Comparison of ENCODE assay signal across 11 cellular contexts in genomic region chr2:70902067-70902442, GRCh38. TPM values are rescaled to one million over a fixed set of nuclear protein-coding genes. Genes with fewer than 3 reads are reported as not detected.
A peak's percentile ranks its signal among the peaks of the same experiment; 100 is the strongest.
DNase-seq lines count a peak whose midpoint lies in the region; ATAC-seq and TF ChIP-seq lines count a peak whose summit lies in the region.
"Had no signal": no experiment of that assay in that cellular context is flagged by ENCODE, and none has a peak within 500 bp of the region (broad histone marks: within the 10 kb centered on the region; RNA-seq: fewer than 3 reads in every experiment).

No MANE protein-coding gene starts in this region.

- H3K4me1 Mint-ChIP-seq in naive thymus-derived CD4-positive, alpha-beta T cell: peaks cover 20 to 50% (median 39%) of the 10 kb centered on the region in 7 donors

- H3K27me3 ChIP-seq in ACC112 (ENCODE audit: insufficient read depth, low read length): peaks cover 30% of the 10 kb centered on the region
- H3K27me3 ChIP-seq in ascending aorta: peaks cover 25% of the 10 kb centered on the region
- H3K27me3 ChIP-seq in naive thymus-derived CD4-positive, alpha-beta T cell (ENCODE audit: control insufficient read depth in 2 of 2, insufficient read depth in 2 of 2, low read length in 2 of 2): peaks cover 3 to 44% of the 10 kb centered on the region in 2 donors

- POLR2A ChIA-PET in naive thymus-derived CD4-positive, alpha-beta T cell (lab: Charles Lee): no interaction called here

- H3K4me3 ChIP-seq in ACC112 (ENCODE audit: low read depth, low read length) (peak overlapping the region; percentile 85), ascending aorta (peak overlapping the region; percentile 55 to 65)
- no peak overlapping the region for H3K4me3 ChIP-seq in naive thymus-derived CD4-positive, alpha-beta T cell (ENCODE audit: low read length)

- H3K27me3 Mint-ChIP-seq in naive thymus-derived CD4-positive, alpha-beta T cell: peaks cover 86 to 94% (median 90%) of the 10 kb centered on the region in 5 donors

- ATAC-seq in naive thymus-derived CD4-positive, alpha-beta T cell: no peak
- no peak for ATAC-seq in GM21717 (IDR thresholded peaks at IDR 0.05; ENCODE audit: unreplicated experiment)

- CTCF ChIA-PET in naive thymus-derived CD4-positive, alpha-beta T cell (lab: Charles Lee): no interaction called here

- DNase-seq in G401 (ENCODE audit: low spot score) (peak; percentile 19), ascending aorta (ENCODE audit: low spot score in 2 of 2) (no peak), islet precursor cell (no peak), NCI-H187 treated with DMSO at 0.1 percent for 48 hours (lab: John Stamatoyannopoulos, UW) (no peak), amygdala (lab: John Stamatoyannopoulos, UW) (no peak)
- no peak for DNase-seq in naive thymus-derived CD4-positive, alpha-beta T cell
- DNase-seq: GDM1 had no signal

- intact Hi-C loops in ascending aorta (cut with DNase I): no loop called here
- intact Hi-C loops in naive thymus-derived CD4-positive, alpha-beta T cell (cut with micrococcal nuclease): no loop called here

- TF ChIP-seq CTCF in ascending aorta (IDR thresholded peaks at IDR 0.05): no peak

- H3K4me3 Mint-ChIP-seq in naive thymus-derived CD4-positive, alpha-beta T cell: peak overlapping the region; percentile 56 to 87 (median 69)

- peaks cover 9% of the 10 kb centered on the region for H3K4me1 ChIP-seq in ACC112 (ENCODE audit: control insufficient read depth, insufficient read depth, low read length, unreplicated experiment)
- peaks cover 4 to 20% of the 10 kb centered on the region in 2 donors for H3K4me1 ChIP-seq in ascending aorta
- H3K4me1 ChIP-seq in naive thymus-derived CD4-positive, alpha-beta T cell (ENCODE audit: control insufficient read depth in 2 of 2, insufficient read depth in 2 of 2, low read length in 2 of 2): peaks cover 0 to 21% of the 10 kb centered on the region in 2 donors

- H3K9me3 ChIP-seq in ascending aorta: no peaks in the 10 kb centered on the region
- no peaks in the 10 kb centered on the region for H3K9me3 ChIP-seq in naive thymus-derived CD4-positive, alpha-beta T cell (ENCODE audit: control insufficient read depth in 2 of 3, low read length in 3 of 3)

- peak overlapping the region; percentile 68 for H2AFZ ChIP-seq in ACC112 (ENCODE audit: low read length, unreplicated experiment)

- H3K9me3 Mint-ChIP-seq in naive thymus-derived CD4-positive, alpha-beta T cell: peaks cover 0 to 4% (median 0%) of the 10 kb centered on the region in 11 donors

- H3K36me3 ChIP-seq in ACC112 (ENCODE audit: insufficient read depth, low read length) (no peaks in the 10 kb centered on the region), ascending aorta (no peaks in the 10 kb centered on the region)
- H3K36me3 ChIP-seq in naive thymus-derived CD4-positive, alpha-beta T cell (ENCODE audit: control insufficient read depth in 2 of 3, insufficient read depth in 3 of 3, low read length in 3 of 3): no peaks in the 10 kb centered on the region

- peak overlapping the region in 1 of 9 donors; percentile 57 for H3K27ac Mint-ChIP-seq in naive thymus-derived CD4-positive, alpha-beta T cell

- in situ Hi-C loops in G401 (cut with HindIII; ENCODE audit: low sequenced_read_pairs): no loop called here

- peaks cover 16% of the 10 kb centered on the region for H3K79me2 ChIP-seq in ACC112 (ENCODE audit: control insufficient read depth, insufficient read depth, low read length, unreplicated experiment)

- peaks cover 0 to 5% (median 0%) of the 10 kb centered on the region in 5 donors for H3K36me3 Mint-ChIP-seq in naive thymus-derived CD4-positive, alpha-beta T cell

- H3K27ac ChIP-seq in ACC112 (ENCODE audit: low read depth, low read length) (peak overlapping the region; percentile 41; the same call in 1 of the 2 replicates), ascending aorta (no peak overlapping the region)
- no peak overlapping the region for H3K27ac ChIP-seq in naive thymus-derived CD4-positive, alpha-beta T cell (ENCODE audit: low read depth, low read length)
- H3K27ac ChIP-seq: epithelial cell of prostate had no signal

RNA-seq across cellular contexts. Expression of gene VAX2, which starts 1.7 kb away (rescaled TPM):
- total RNA-seq in G401 (2014; rRNA removed; shearing (Covaris generic)): 6.1 and 8.1 TPM in 2 replicates
- 1.7 TPM for total RNA-seq in ascending aorta
- not detected for total RNA-seq in naive thymus-derived CD4-positive, alpha-beta T cell
- not detected for polyA plus RNA-seq in naive thymus-derived CD4-positive, alpha-beta T cell

RNA-seq across cellular contexts. Expression of gene ATP6V1B1, which starts 33.6 kb away (rescaled TPM):
- total RNA-seq in G401 (2014; rRNA removed; shearing (Covaris generic)): 1.1 TPM in 1 of 2 replicates, not detected in the other
- not detected for total RNA-seq in ascending aorta
- total RNA-seq in naive thymus-derived CD4-positive, alpha-beta T cell: not detected
- polyA plus RNA-seq in naive thymus-derived CD4-positive, alpha-beta T cell: not detected
- total RNA-seq: temporal lobe had no signal
